ENCODE assay signal across 23 cellular contexts in genomic region chr7:2014391-2015241, GRCh38.
DNase-seq lines count a peak whose midpoint lies in the region; ATAC-seq and TF ChIP-seq lines count a peak whose summit lies in the region.
"Had no signal": no experiment of that assay in that cellular context is flagged by ENCODE, and none has a peak within 500 bp of the region (broad histone marks: within the 10 kb centered on the region; RNA-seq: fewer than 3 reads in every experiment).

No MANE protein-coding gene starts in this region.

- no peak overlapping the region for H3K4me3 ChIP-seq in mucosa of descending colon
- no peak overlapping the region for H3K4me3 ChIP-seq in tibial artery
- H3K4me3 ChIP-seq: BLaER1, dorsolateral prefrontal cortex, GM23248, SJSA1, stomach, uterus had no signal

- intact Hi-C loops in mucosa of descending colon (cut with DNase I, micrococcal nuclease) (no loop called here), tibial artery (cut with DNase I; ENCODE audit: low total_unique reads) (no loop called here)
- intact Hi-C loops in activated CD8-positive, alpha-beta T cell treated with anti-CD3 and anti-CD28 coated beads for 36 hours (cut with micrococcal nuclease): no loop called here

- H3K27ac Mint-ChIP-seq in activated naive CD4-positive, alpha-beta T cell treated with anti-CD3 and anti-CD28 coated beads, Interleukin-2, amount 10 ng/mL, durations not matched to agents 7 days and 5 days: no peak overlapping the region
- no peak overlapping the region for H3K27ac Mint-ChIP-seq in activated CD8-positive, alpha-beta T cell treated with anti-CD3 and anti-CD28 coated beads for 36 hours

- H3K27me3 Mint-ChIP-seq in activated naive CD4-positive, alpha-beta T cell treated with anti-CD3 and anti-CD28 coated beads, Interleukin-2, amount 10 ng/mL, durations not matched to agents 7 days and 5 days: no peaks in the 10 kb centered on the region
- H3K27me3 Mint-ChIP-seq in activated CD8-positive, alpha-beta T cell treated with anti-CD3 and anti-CD28 coated beads for 36 hours: no peaks in the 10 kb centered on the region
- H3K27me3 Mint-ChIP-seq: brain had no signal

- no peaks in the 10 kb centered on the region for H3K36me3 Mint-ChIP-seq in activated naive CD4-positive, alpha-beta T cell treated with anti-CD3 and anti-CD28 coated beads, Interleukin-2, amount 10 ng/mL, durations not matched to agents 7 days and 5 days
- peaks cover 2% of the 10 kb centered on the region for H3K36me3 Mint-ChIP-seq in activated CD8-positive, alpha-beta T cell treated with anti-CD3 and anti-CD28 coated beads for 36 hours (ENCODE audit: low read depth)

- H3K36me3 ChIP-seq in mucosa of descending colon (ENCODE audit: low read depth) (no peaks in the 10 kb centered on the region), tibial artery (peaks cover 0 to 19% (median 0%) of the 10 kb centered on the region in 3 donors)
- H3K36me3 ChIP-seq: SJSA1, uterus, WERI-Rb-1 had no signal

- ATAC-seq in mucosa of descending colon (no peak), omental fat pad (ENCODE audit: low FRiP score) (no peak)
- no peak for ATAC-seq in activated CD8-positive, alpha-beta T cell treated with anti-CD3 and anti-CD28 coated beads for 36 hours
- ATAC-seq: activated T-cell treated with anti-CD3 and anti-CD28 coated beads, Interleukin-2, amount 50 U/mL, for 4 hours had no signal

- no peaks in the 10 kb centered on the region for H3K4me1 ChIP-seq in mucosa of descending colon (ENCODE audit: low read depth)
- peaks cover 0 to 14% (median 3%) of the 10 kb centered on the region in 4 donors for H3K4me1 ChIP-seq in tibial artery
- H3K4me1 ChIP-seq: uterus had no signal

- no peak for TF ChIP-seq CTCF in mucosa of descending colon (IDR thresholded peaks at IDR 0.05)
- no peak for TF ChIP-seq CTCF in tibial artery (IDR thresholded peaks at IDR 0.05)
- no peak for TF ChIP-seq CTCF in omental fat pad (IDR thresholded peaks at IDR 0.05)
- no peak for TF ChIP-seq CTCF in activated CD8-positive, alpha-beta T cell treated with anti-CD3 and anti-CD28 coated beads for 36 hours (IDR thresholded peaks at IDR 0.05)

- no peaks in the 10 kb centered on the region for H3K9me3 Mint-ChIP-seq in activated naive CD4-positive, alpha-beta T cell treated with anti-CD3 and anti-CD28 coated beads, Interleukin-2, amount 10 ng/mL, durations not matched to agents 7 days and 5 days
- no peaks in the 10 kb centered on the region for H3K9me3 Mint-ChIP-seq in activated CD8-positive, alpha-beta T cell treated with anti-CD3 and anti-CD28 coated beads for 36 hours
- H3K9me3 Mint-ChIP-seq: activated T-cell treated with anti-CD3 and anti-CD28 coated beads, Interleukin-2, amount 50 U/mL, for 4 hours; brain had no signal

- H3K9me3 ChIP-seq in mucosa of descending colon (no peaks in the 10 kb centered on the region), tibial artery (no peaks in the 10 kb centered on the region)
- H3K9me3 ChIP-seq: BLaER1, neutrophil, SJSA1, stomach, uterus had no signal

- H3K27me3 ChIP-seq in tibial artery: no peaks in the 10 kb centered on the region
- H3K27me3 ChIP-seq: dorsolateral prefrontal cortex, SJSA1, stomach, uterus had no signal

- peak; percentile 19 for DNase-seq in activated naive CD4-positive, alpha-beta T cell treated with anti-CD3 and anti-CD28 coated beads, Interleukin-2, amount 10 ng/mL, durations not matched to agents 7 days and 5 days
- no peak for DNase-seq in activated naive CD4-positive, alpha-beta T cell treated with Interleukin-2 at 50 U/mL for 16 hours
- DNase-seq in epithelial cell of prostate (ENCODE audit: low read depth, low spot score) (no peak), mucosa of descending colon (peak in 2 of 3 donors; percentile 14 to 50), tibial artery (peak; percentile 17 to 56), omental fat pad (ENCODE audit: low spot score) (no peak), NCI-H1417 treated with DMSO at 0.1 percent for 48 hours (lab: John Stamatoyannopoulos, UW) (no peak)
- DNase-seq in activated CD8-positive, alpha-beta T cell treated with anti-CD3 and anti-CD28 coated beads for 36 hours: no peak
- DNase-seq: activated CD4-positive, alpha-beta T cell treated with anti-CD3 and anti-CD28 coated beads, Interleukin-2, amount 50 U/mL, for 4 hours; activated T-cell treated with anti-CD3 and anti-CD28 coated beads, Interleukin-2, amount 50 U/mL, for 4 hours; erythroblast; GM23248; KG1; MV-4-11; NCI-H526 treated with DMSO at 0.1 percent for 48 hours; stomach; uterus; WERI-Rb-1 had no signal

- H3K27ac ChIP-seq in epithelial cell of prostate (peak overlapping the region; percentile 25), tibial artery (no peak overlapping the region)
- H3K27ac ChIP-seq: BLaER1, dorsolateral prefrontal cortex, GM23248, neutrophil, SJSA1, stomach, uterus, WERI-Rb-1 had no signal

- CTCF ChIA-PET in activated naive CD4-positive, alpha-beta T cell treated with anti-CD3 and anti-CD28 coated beads, Interleukin-2, amount 10 ng/mL, durations not matched to agents 7 days and 5 days (lab: Charles Lee): no interaction called here
- CTCF ChIA-PET in activated CD8-positive, alpha-beta T cell treated with anti-CD3 and anti-CD28 coated beads for 36 hours (lab: Charles Lee): no interaction called here

- no peak overlapping the region for H3K4me3 Mint-ChIP-seq in activated naive CD4-positive, alpha-beta T cell treated with anti-CD3 and anti-CD28 coated beads, Interleukin-2, amount 10 ng/mL, durations not matched to agents 7 days and 5 days
- H3K4me3 Mint-ChIP-seq in activated CD8-positive, alpha-beta T cell treated with anti-CD3 and anti-CD28 coated beads for 36 hours: no peak overlapping the region
- H3K4me3 Mint-ChIP-seq: activated T-cell treated with anti-CD3 and anti-CD28 coated beads, Interleukin-2, amount 50 U/mL, for 4 hours; brain had no signal

- POLR2A ChIA-PET in activated CD8-positive, alpha-beta T cell treated with anti-CD3 and anti-CD28 coated beads for 36 hours (lab: Charles Lee): no interaction called here

- H3K4me1 Mint-ChIP-seq in activated naive CD4-positive, alpha-beta T cell treated with anti-CD3 and anti-CD28 coated beads, Interleukin-2, amount 10 ng/mL, durations not matched to agents 7 days and 5 days: peaks cover 7% of the 10 kb centered on the region
- peaks cover 8% of the 10 kb centered on the region for H3K4me1 Mint-ChIP-seq in activated CD8-positive, alpha-beta T cell treated with anti-CD3 and anti-CD28 coated beads for 36 hours (ENCODE audit: low read depth)

Comparison
In these comparisons a context has a peak if more than half of its experiments do, and no peak if none do; other contexts are left out.
1. DNase-seq: peak in activated naive CD4-positive, alpha-beta T cell treated with anti-CD3 and anti-CD28 coated beads, Interleukin-2, amount 10 ng/mL, durations not matched to agents 7 days and 5 days (single experiment), mucosa of descending colon (2 of 3) and tibial artery (2 of 2); none in activated naive CD4-positive, alpha-beta T cell treated with Interleukin-2 at 50 U/mL for 16 hours (single experiment), epithelial cell of prostate (single experiment), omental fat pad (single experiment), activated CD8-positive, alpha-beta T cell treated with anti-CD3 and anti-CD28 coated beads for 36 hours (single experiment) and NCI-H1417 treated with DMSO at 0.1 percent for 48 hours (single experiment).